1 cellular context compared by ENCODE assay signal in genomic region chr2:218658671-218659257, GRCh38.
A peak's percentile ranks its signal among the peaks of the same experiment; 100 is the strongest.
TF ChIP-seq lines count a peak whose summit lies in the region.

No MANE protein-coding gene starts in this region.

TF ChIP-seq in HepG2, 621 proteins besides CTCF, POLR2A, EP300 and RAD21 (continues in another document):
- no peak for TF ChIP-seq ZSCAN20 (CRISPR knock-in tag; IDR thresholded peaks at IDR 0.05; ENCODE audit: borderline replicate concordance)
- TF ChIP-seq SPEN (CRISPR knock-in tag; IDR thresholded peaks at IDR 0.05; ENCODE audit: low read depth): no peak
- TF ChIP-seq NFE2 (CRISPR knock-in tag; IDR thresholded peaks at IDR 0.05): no peak
- TF ChIP-seq TCF12 (IDR thresholded peaks at IDR 0.05): no peak
- TF ChIP-seq TCF12 (CRISPR knock-in tag; IDR thresholded peaks at IDR 0.05): no peak
- TF ChIP-seq JDP2 (CRISPR knock-in tag; IDR thresholded peaks at IDR 0.05; ENCODE audit: borderline replicate concordance): no peak
- no peak for TF ChIP-seq HOMEZ (CRISPR knock-in tag; IDR thresholded peaks at IDR 0.05; ENCODE audit: low read depth)
- TF ChIP-seq DMAP1 (CRISPR knock-in tag; IDR thresholded peaks at IDR 0.05): no peak; the same call in 1 of the 2 replicates
- 0 out of 2 replicates have a peak, but pooled peaks have one; percentile 27 for TF ChIP-seq ZFP82 (CRISPR knock-in tag; IDR thresholded peaks at IDR 0.05; ENCODE audit: borderline replicate concordance)
- TF ChIP-seq SNAPC2 (CRISPR knock-in tag; IDR thresholded peaks at IDR 0.05): peak; percentile 17; the same call in 1 of the 2 replicates
- no peak for TF ChIP-seq FOXP4 (CRISPR knock-in tag; IDR thresholded peaks at IDR 0.05)
- no peak for TF ChIP-seq ZNF749 (CRISPR knock-in tag; IDR thresholded peaks at IDR 0.05; ENCODE audit: borderline replicate concordance)
- TF ChIP-seq SIX4 (CRISPR knock-in tag; IDR thresholded peaks at IDR 0.05): no peak
- no peak for TF ChIP-seq ATAD3A (CRISPR knock-in tag; IDR thresholded peaks at IDR 0.05)
- no peak for TF ChIP-seq ZSCAN12 (CRISPR knock-in tag; IDR thresholded peaks at IDR 0.05)
- TF ChIP-seq ZNF496 (CRISPR knock-in tag; IDR thresholded peaks at IDR 0.05; ENCODE audit: insufficient replicate concordance): no peak
- 0 out of 2 replicates have a peak, but pooled peaks have one; percentile 28 for TF ChIP-seq FOXA3 (CRISPR knock-in tag; IDR thresholded peaks at IDR 0.05)
- peak; percentile 93 for TF ChIP-seq EED (CRISPR knock-in tag; IDR thresholded peaks at IDR 0.05)
- TF ChIP-seq BHLHE40 (IDR thresholded peaks at IDR 0.05; ENCODE audit: low read length): no peak
- no peak for TF ChIP-seq MAFF (IDR thresholded peaks at IDR 0.05; ENCODE audit: low read depth, low read length)
- TF ChIP-seq FOXC1 (CRISPR knock-in tag; IDR thresholded peaks at IDR 0.05; ENCODE audit: borderline replicate concordance): peak; percentile 74; the same call in 1 of the 2 replicates
- no peak for TF ChIP-seq DRAP1 (CRISPR knock-in tag; IDR thresholded peaks at IDR 0.05)
- TF ChIP-seq ZNF629 (CRISPR knock-in tag; conservative IDR thresholded peaks at IDR 0.05): peak; percentile 98
- TF ChIP-seq NFRKB (IDR thresholded peaks at IDR 0.05): no peak
- TF ChIP-seq ZXDC (CRISPR knock-in tag; IDR thresholded peaks at IDR 0.05): no peak; the same call in 1 of the 2 replicates
- TF ChIP-seq NFKB2 (CRISPR knock-in tag; IDR thresholded peaks at IDR 0.05; ENCODE audit: borderline replicate concordance): 0 out of 2 replicates have a peak, but pooled peaks have one; percentile 19
- no peak for TF ChIP-seq HMGXB3 (CRISPR knock-in tag; IDR thresholded peaks at IDR 0.05; ENCODE audit: borderline replicate concordance)
- no peak for TF ChIP-seq ZNF180 (CRISPR knock-in tag; IDR thresholded peaks at IDR 0.05; ENCODE audit: borderline replicate concordance, low read depth)
- TF ChIP-seq E2F1 (CRISPR knock-in tag; IDR thresholded peaks at IDR 0.05): no peak
- 0 out of 2 replicates have a peak, but pooled peaks have one; percentile 28 for TF ChIP-seq ZMYM2 (CRISPR knock-in tag; IDR thresholded peaks at IDR 0.05)
- TF ChIP-seq ZNF263 (CRISPR knock-in tag; IDR thresholded peaks at IDR 0.05): no peak; the same call in 1 of the 2 replicates
- TF ChIP-seq MEF2D (CRISPR knock-in tag; IDR thresholded peaks at IDR 0.05): no peak
- TF ChIP-seq ZFP36L2 (CRISPR knock-in tag; IDR thresholded peaks at IDR 0.05): no peak
- TF ChIP-seq ZNF101 (CRISPR knock-in tag; IDR thresholded peaks at IDR 0.05; ENCODE audit: borderline replicate concordance, low read depth): no peak
- TF ChIP-seq ZNF503 (CRISPR knock-in tag; IDR thresholded peaks at IDR 0.05): no peak
- no peak for TF ChIP-seq ZNF646 (CRISPR knock-in tag; IDR thresholded peaks at IDR 0.05)
- TF ChIP-seq HOXA9 (CRISPR knock-in tag; IDR thresholded peaks at IDR 0.05; ENCODE audit: borderline replicate concordance): no peak
- no peak for TF ChIP-seq ZNF513 (CRISPR knock-in tag; conservative IDR thresholded peaks at IDR 0.05)
- peak; percentile 93 for TF ChIP-seq ZMYM3 (CRISPR knock-in tag; IDR thresholded peaks at IDR 0.05)
